1 cellular context compared by ENCODE assay signal in the genomic region with DNA sequence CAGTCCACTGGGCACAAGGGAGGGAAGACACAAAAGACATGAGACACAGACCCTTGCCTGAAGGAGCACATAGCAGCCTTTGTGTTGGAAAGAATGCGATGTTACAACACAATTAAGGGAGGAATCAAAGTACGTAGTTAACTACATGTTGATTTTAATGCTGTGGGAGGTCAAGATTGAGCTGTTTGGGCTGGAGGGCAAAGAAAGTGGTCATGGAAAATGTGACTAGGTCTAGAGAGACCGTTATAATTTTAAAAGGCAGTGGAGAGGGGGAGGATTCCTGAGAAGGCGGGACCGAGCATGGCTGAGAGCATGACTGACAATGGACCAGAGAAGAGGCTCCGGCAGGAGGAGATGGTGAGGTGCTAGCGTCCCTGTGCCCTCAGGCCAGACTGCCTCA.
TF ChIP-seq lines count a peak whose summit lies in the region.

No MANE protein-coding gene starts in this region.

TF ChIP-seq in WTC11, 78 proteins besides CTCF, POLR2A, EP300 and RAD21:
- TF ChIP-seq, protein P1, sequence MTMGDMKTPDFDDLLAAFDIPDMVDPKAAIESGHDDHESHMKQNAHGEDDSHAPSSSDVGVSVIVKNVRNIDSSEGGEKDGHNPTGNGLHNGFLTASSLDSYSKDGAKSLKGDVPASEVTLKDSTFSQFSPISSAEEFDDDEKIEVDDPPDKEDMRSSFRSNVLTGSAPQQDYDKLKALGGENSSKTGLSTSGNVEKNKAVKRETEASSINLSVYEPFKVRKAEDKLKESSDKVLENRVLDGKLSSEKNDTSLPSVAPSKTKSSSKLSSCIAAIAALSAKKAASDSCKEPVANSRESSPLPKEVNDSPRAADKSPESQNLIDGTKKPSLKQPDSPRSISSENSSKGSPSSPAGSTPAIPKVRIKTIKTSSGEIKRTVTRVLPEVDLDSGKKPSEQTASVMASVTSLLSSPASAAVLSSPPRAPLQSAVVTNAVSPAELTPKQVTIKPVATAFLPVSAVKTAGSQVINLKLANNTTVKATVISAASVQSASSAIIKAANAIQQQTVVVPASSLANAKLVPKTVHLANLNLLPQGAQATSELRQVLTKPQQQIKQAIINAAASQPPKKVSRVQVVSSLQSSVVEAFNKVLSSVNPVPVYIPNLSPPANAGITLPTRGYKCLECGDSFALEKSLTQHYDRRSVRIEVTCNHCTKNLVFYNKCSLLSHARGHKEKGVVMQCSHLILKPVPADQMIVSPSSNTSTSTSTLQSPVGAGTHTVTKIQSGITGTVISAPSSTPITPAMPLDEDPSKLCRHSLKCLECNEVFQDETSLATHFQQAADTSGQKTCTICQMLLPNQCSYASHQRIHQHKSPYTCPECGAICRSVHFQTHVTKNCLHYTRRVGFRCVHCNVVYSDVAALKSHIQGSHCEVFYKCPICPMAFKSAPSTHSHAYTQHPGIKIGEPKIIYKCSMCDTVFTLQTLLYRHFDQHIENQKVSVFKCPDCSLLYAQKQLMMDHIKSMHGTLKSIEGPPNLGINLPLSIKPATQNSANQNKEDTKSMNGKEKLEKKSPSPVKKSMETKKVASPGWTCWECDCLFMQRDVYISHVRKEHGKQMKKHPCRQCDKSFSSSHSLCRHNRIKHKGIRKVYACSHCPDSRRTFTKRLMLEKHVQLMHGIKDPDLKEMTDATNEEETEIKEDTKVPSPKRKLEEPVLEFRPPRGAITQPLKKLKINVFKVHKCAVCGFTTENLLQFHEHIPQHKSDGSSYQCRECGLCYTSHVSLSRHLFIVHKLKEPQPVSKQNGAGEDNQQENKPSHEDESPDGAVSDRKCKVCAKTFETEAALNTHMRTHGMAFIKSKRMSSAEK (CRISPR knock-in tag; IDR thresholded peaks at IDR 0.05; ENCODE audit: borderline replicate concordance) = no peak
- TF ChIP-seq NR2C2 (CRISPR knock-in tag; IDR thresholded peaks at IDR 0.05) = no peak
- TF ChIP-seq, protein P2, sequence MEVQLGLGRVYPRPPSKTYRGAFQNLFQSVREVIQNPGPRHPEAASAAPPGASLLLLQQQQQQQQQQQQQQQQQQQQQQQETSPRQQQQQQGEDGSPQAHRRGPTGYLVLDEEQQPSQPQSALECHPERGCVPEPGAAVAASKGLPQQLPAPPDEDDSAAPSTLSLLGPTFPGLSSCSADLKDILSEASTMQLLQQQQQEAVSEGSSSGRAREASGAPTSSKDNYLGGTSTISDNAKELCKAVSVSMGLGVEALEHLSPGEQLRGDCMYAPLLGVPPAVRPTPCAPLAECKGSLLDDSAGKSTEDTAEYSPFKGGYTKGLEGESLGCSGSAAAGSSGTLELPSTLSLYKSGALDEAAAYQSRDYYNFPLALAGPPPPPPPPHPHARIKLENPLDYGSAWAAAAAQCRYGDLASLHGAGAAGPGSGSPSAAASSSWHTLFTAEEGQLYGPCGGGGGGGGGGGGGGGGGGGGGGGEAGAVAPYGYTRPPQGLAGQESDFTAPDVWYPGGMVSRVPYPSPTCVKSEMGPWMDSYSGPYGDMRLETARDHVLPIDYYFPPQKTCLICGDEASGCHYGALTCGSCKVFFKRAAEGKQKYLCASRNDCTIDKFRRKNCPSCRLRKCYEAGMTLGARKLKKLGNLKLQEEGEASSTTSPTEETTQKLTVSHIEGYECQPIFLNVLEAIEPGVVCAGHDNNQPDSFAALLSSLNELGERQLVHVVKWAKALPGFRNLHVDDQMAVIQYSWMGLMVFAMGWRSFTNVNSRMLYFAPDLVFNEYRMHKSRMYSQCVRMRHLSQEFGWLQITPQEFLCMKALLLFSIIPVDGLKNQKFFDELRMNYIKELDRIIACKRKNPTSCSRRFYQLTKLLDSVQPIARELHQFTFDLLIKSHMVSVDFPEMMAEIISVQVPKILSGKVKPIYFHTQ (CRISPR knock-in tag; IDR thresholded peaks at IDR 0.05) = no peak
- no peak for TF ChIP-seq TP53 (CRISPR knock-in tag; IDR thresholded peaks at IDR 0.05)
- TF ChIP-seq, protein P3, sequence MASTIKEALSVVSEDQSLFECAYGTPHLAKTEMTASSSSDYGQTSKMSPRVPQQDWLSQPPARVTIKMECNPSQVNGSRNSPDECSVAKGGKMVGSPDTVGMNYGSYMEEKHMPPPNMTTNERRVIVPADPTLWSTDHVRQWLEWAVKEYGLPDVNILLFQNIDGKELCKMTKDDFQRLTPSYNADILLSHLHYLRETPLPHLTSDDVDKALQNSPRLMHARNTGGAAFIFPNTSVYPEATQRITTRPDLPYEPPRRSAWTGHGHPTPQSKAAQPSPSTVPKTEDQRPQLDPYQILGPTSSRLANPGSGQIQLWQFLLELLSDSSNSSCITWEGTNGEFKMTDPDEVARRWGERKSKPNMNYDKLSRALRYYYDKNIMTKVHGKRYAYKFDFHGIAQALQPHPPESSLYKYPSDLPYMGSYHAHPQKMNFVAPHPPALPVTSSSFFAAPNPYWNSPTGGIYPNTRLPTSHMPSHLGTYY (CRISPR knock-in tag; IDR thresholded peaks at IDR 0.05) = no peak
- TF ChIP-seq, protein P4, sequence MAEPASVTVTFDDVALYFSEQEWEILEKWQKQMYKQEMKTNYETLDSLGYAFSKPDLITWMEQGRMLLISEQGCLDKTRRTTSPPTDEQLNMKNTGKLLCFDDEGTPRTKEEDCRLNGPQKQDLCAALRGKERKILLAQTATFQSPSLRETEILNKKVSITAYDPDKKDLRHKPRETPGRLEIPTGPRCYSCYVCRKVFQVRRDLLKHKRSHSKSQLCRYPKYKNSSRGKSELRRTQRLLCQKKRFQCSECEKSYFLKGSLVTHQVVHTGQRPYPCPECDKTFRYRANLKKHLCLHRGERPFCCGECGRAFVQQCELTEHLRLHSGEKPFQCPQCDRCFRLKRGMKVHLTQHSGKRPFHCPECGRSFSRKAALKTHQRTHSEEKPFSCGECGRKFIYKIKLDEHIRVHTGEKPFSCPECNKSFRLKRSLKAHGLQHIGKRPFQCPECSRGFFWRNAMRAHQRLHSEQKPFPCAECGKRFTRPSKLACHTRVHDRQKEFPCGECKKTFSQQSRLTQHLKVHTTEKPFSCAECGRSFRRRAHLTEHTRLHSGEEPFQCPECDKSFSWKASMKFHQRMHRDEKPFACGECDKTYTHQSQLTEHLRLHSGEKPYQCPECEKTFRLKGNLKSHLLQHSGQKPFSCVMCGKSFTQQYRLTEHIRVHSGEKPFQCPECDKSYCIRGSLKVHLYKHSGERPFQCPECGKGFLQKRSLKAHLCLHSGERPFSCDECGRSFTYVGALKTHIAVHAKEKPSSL (CRISPR knock-in tag; conservative IDR thresholded peaks at IDR 0.05) = no peak
TF ChIP-seq in WTC11: peak in this region for 0.
